8 cellular contexts compared by ENCODE assay signal in genomic region chr5:111092062-111092853, GRCh38. TPM values are rescaled to one million over a fixed set of nuclear protein-coding genes. Genes with fewer than 3 reads are reported as not detected.
DNase-seq lines count a peak whose midpoint lies in the region; ATAC-seq and TF ChIP-seq lines count a peak whose summit lies in the region.

TSS of gene WDR36 (plus strand) at chr5:111092348. CDS start at chr5:111092457, 109 bp downstream.

- peak within 1 kb of the TSS; percentile 92 for H3K4me3 Mint-ChIP-seq in Caco-2 (ENCODE audit: unreplicated experiment)
- peak within 1 kb of the TSS; percentile 99 for H3K4me3 Mint-ChIP-seq in memory B cell

- no peaks in the 10 kb centered on the region for H3K27me3 ChIP-seq in Caco-2 (replicated peaks; ENCODE audit: control insufficient read depth, insufficient read depth, low read length)
- no peaks in the 10 kb centered on the region for H3K27me3 ChIP-seq in endocrine pancreas (ENCODE audit: control insufficient read depth, insufficient read depth, low read length)

- no peaks in the 10 kb centered on the region for H3K9me3 ChIP-seq in Caco-2
- no peaks in the 10 kb centered on the region for H3K9me3 ChIP-seq in endocrine pancreas (ENCODE audit: control insufficient read depth, low read length)

- peaks cover 5% of the 10 kb centered on the region for H3K27me3 Mint-ChIP-seq in Caco-2 (ENCODE audit: insufficient read depth, unreplicated experiment)
- peaks cover 4% of the 10 kb centered on the region for H3K27me3 Mint-ChIP-seq in memory B cell

- BruUV-seq in Caco-2 (replicated peaks; lab: Mats Ljungman, UMichigan) = TSS peak; percentile 36

- peak; percentile 89 for ATAC-seq in GM21390 (IDR thresholded peaks at IDR 0.05; ENCODE audit: unreplicated experiment)
- ATAC-seq in memory B cell (ENCODE audit: low read depth) = peak; percentile 91

- CTCF ChIA-PET in Caco-2 (lab: Charles Lee) = no interaction called here

- H3K4me3 ChIP-seq in Caco-2 (ENCODE audit: low read depth, low read length) = peak within 1 kb of the TSS; percentile 88
- H3K4me3 ChIP-seq in endocrine pancreas (ENCODE audit: control insufficient read depth, insufficient read depth, low read length) = peak within 1 kb of the TSS; percentile 100

- H3K36me3 ChIP-seq in Caco-2 (ENCODE audit: control insufficient read depth, insufficient read depth, low read length) (no peaks in the 10 kb centered on the region), endocrine pancreas (ENCODE audit: control insufficient read depth, insufficient read depth, low read length) (no peaks in the 10 kb centered on the region)

- peaks cover 14% of the 10 kb centered on the region for H3K4me1 ChIP-seq in Caco-2
- H3K4me1 ChIP-seq in endocrine pancreas (ENCODE audit: control insufficient read depth, insufficient read depth, low read length) = peaks cover 13% of the 10 kb centered on the region

- H3K4me1 Mint-ChIP-seq in Caco-2 (ENCODE audit: low read depth, unreplicated experiment) (peaks cover 13% of the 10 kb centered on the region), memory B cell (peaks cover 17% of the 10 kb centered on the region)

- H3K36me3 Mint-ChIP-seq in Caco-2 (ENCODE audit: insufficient read depth, unreplicated experiment) (peaks cover 17% of the 10 kb centered on the region), memory B cell (peaks cover 8% of the 10 kb centered on the region)

- DNase-seq in Caco-2 = peak; percentile 92 to 93
- DNase-seq in HUDEP-2 (lab: John Stamatoyannopoulos, UW; ENCODE audit: unreplicated experiment in 76 of 76) = peak; percentile 43 to 93 (median 84)
- DNase-seq in NOMO-1 treated with dmso at 0.1 percent for 144 hours (lab: John Stamatoyannopoulos, UW; ENCODE audit: unreplicated experiment) = peak; percentile 92
- peak; percentile 79 to 91 (median 81) for DNase-seq in activated CD8-positive, alpha-beta memory T cell treated with anti-CD3 and anti-CD28 coated beads for 48 hours (ENCODE audit: low read depth in 2 of 3, low spot score in 2 of 3)
- DNase-seq in memory B cell (ENCODE audit: low spot score in 2 of 2) = peak; percentile 88 to 95
- DNase-seq in stimulated activated CD8-positive, alpha-beta memory T cell treated with anti-CD3 and anti-CD28 coated beads, Interleukin-12 subunit alpha, Interleukin-12 subunit beta, amount 100 ng/mL, for 1 hour (ENCODE audit: low read depth) = peak; percentile 84

- intact Hi-C loops in Caco-2 (cut with micrococcal nuclease; ENCODE audit: unreplicated experiment) = no loop called here

- TF ChIP-seq CTCF in Caco-2 (IDR thresholded peaks at IDR 0.05; ENCODE audit: insufficient read depth in 1 of 2, low read depth in 1 of 2, low read length in 1 of 2, severe bottlenecking in 1 of 2, unreplicated experiment in 1 of 2) = no peak

- H3K9ac ChIP-seq in endocrine pancreas (ENCODE audit: control insufficient read depth, insufficient read depth, low read length) = peak within 1 kb of the TSS; percentile 84

- H3K9me3 Mint-ChIP-seq in Caco-2 (ENCODE audit: unreplicated experiment) (no peaks in the 10 kb centered on the region), memory B cell (peaks cover 1% of the 10 kb centered on the region)

- POLR2A ChIA-PET in Caco-2 (lab: Charles Lee) = no interaction called here

- H3K27ac Mint-ChIP-seq in Caco-2 (ENCODE audit: unreplicated experiment) (peak within 1 kb of the TSS; percentile 72), memory B cell (peak within 1 kb of the TSS; percentile 95)

RNA-seq across cellular contexts. Expression of gene WDR36, which starts in this region (rescaled TPM):
- 33.5 and 34.3 TPM in 2 replicates for total RNA-seq in Caco-2 (2022)

Comparison
In these comparisons a context has a peak if more than half of its experiments do, and no peak if none do; other contexts are left out.
1. Peak in every context shown above with its lines: DNase-seq, ATAC-seq and H3K4me3 ChIP-seq.